Comparison of ENCODE assay signal across 15 cellular contexts in the genomic region with DNA sequence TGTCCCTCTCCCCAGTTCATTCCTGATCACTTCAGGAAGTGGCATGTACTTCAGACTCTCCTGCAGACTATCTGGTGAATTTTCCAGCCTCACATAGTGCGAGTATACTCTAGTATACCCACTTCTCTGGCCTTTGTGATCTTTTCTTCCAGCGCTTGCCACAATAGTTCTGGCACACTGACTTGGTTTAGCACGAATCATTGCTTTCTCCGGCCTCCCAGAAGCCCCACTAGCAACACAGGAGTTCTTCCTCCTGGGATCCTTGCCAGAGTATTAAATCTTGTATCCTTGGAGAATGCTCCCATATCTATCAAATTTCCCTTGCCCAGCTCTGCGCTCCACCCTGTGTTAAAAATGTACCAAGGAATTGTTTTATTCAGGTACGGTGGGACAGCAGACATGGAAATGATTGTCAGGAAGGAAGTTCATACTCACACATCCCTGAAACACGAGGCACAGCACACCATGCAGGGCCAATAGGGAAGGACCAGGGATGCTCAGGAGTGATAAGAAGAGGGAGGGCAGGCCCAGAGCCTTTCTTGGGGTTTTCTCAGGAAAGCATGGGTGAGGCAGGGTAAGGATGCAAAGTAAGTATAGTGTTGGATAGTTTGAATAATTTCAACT.
"Had no signal": no experiment of that assay in that cellular context is flagged by ENCODE, and none has a peak within 500 bp of the region (broad histone marks: within the 10 kb centered on the region; RNA-seq: fewer than 3 reads in every experiment).

No MANE protein-coding gene starts in this region.

- H3K36me3 Mint-ChIP-seq: activated naive CD8-positive, alpha-beta T cell treated with anti-CD3 and anti-CD28 coated beads, Interleukin-2, amount 10 ng/mL, durations not matched to agents 7 days and 5 days; type B pancreatic cell had no signal

- H3K4me1 ChIP-seq: gastrocnemius medialis, prostate gland had no signal

- H3K4me3 ChIP-seq: dorsolateral prefrontal cortex, gastrocnemius medialis, heart right ventricle, prostate gland, SJSA1 had no signal

- H3K9me3 Mint-ChIP-seq: activated naive CD8-positive, alpha-beta T cell treated with anti-CD3 and anti-CD28 coated beads, Interleukin-2, amount 10 ng/mL, durations not matched to agents 7 days and 5 days; type B pancreatic cell had no signal

- H3K9me3 ChIP-seq: gastrocnemius medialis, heart right ventricle, prostate gland, SJSA1 had no signal

- H3K4me3 Mint-ChIP-seq: activated naive CD8-positive, alpha-beta T cell treated with anti-CD3 and anti-CD28 coated beads, Interleukin-2, amount 10 ng/mL, durations not matched to agents 7 days and 5 days; naive B cell; type B pancreatic cell had no signal

- ATAC-seq: activated CD4-positive, CD25-positive, alpha-beta regulatory T cell treated with anti-CD3 and anti-CD28 coated beads, Interleukin-2, amount 50 U/mL, for 24 hours; gastrocnemius medialis; sciatic nerve had no signal

- H3K27me3 ChIP-seq: dorsolateral prefrontal cortex, gastrocnemius medialis, heart right ventricle, SJSA1 had no signal

- DNase-seq: activated CD4-positive, alpha-beta T cell treated with anti-CD3 and anti-CD28 coated beads, Interleukin-2, amount 50 U/mL, for 48 hours; activated naive CD8-positive, alpha-beta T cell treated with anti-CD3 and anti-CD28 coated beads, Interleukin-2, amount 10 ng/mL, durations not matched to agents 7 days and 5 days; aorta; dorsolateral prefrontal cortex; gastrocnemius medialis; heart right ventricle; naive B cell; stimulated activated CD4-positive, alpha-beta T cell treated with anti-CD3 and anti-CD28 coated beads, Interleukin-2, amount 100 ng/mL, for 24 hours; stimulated activated naive CD4-positive, alpha-beta T cell treated with Interleukin-2 at 50 U/mL for 16 hours; T-helper 2 cell had no signal

- H3K27ac Mint-ChIP-seq: activated naive CD8-positive, alpha-beta T cell treated with anti-CD3 and anti-CD28 coated beads, Interleukin-2, amount 10 ng/mL, durations not matched to agents 7 days and 5 days; naive B cell; type B pancreatic cell had no signal

- H3K27ac ChIP-seq: dorsolateral prefrontal cortex, gastrocnemius medialis, heart right ventricle, prostate gland, SJSA1 had no signal

- H3K27me3 Mint-ChIP-seq: activated naive CD8-positive, alpha-beta T cell treated with anti-CD3 and anti-CD28 coated beads, Interleukin-2, amount 10 ng/mL, durations not matched to agents 7 days and 5 days; naive B cell; type B pancreatic cell had no signal

- H3K36me3 ChIP-seq: gastrocnemius medialis, heart right ventricle, prostate gland, SJSA1 had no signal
